Comparison of ENCODE assay signal across 2 cellular contexts in the genomic region with DNA sequence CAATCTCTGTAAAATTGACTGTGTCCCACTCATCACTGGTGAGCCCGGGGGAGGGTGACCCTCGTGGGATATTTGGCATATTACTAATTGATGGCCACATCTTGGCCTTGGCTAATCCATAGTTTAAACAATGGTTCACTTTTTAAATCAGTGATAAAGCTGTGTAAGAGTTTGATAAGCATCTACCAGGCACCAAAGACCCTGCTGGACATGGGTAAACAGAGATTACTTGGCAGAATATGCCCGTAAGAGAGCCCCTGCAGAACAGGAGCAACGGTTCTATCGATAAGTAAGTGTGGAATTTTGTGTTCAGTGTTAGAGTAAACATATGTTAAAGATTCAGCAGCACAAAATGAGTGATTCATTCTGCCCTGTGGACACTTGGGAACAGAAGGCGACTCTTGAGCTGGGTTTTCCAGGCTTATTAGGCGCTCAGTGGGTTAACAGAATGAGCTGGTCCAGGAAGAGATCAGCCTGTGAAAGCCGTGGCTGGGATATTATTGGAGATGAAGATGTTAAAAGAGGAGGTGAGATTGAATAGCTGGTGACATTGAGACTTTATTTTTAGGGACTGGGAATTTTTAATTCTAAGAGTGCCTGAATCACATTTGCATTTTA.
TF ChIP-seq lines count a peak whose summit lies in the region.

No MANE protein-coding gene starts in this region.

TF ChIP-seq in GM12878, 131 proteins besides CTCF, POLR2A, EP300 and RAD21:
- TF ChIP-seq LARP7 (IDR thresholded peaks at IDR 0.05) (no peak), ESRRA (IDR thresholded peaks at IDR 0.05; ENCODE audit: low read length) (no peak), NFIC (IDR thresholded peaks at IDR 0.05; ENCODE audit: low read depth, low read length) (no peak), JUND (IDR thresholded peaks at IDR 0.05; ENCODE audit: low read depth, low read length) (no peak), CHD1 (IDR thresholded peaks at IDR 0.05; ENCODE audit: low read depth, low read length) (no peak), ZBTB40 (IDR thresholded peaks at IDR 0.05; ENCODE audit: borderline replicate concordance) (no peak), PAX5 (IDR thresholded peaks at IDR 0.05; ENCODE audit: borderline replicate concordance, low read depth, low read length) (no peak), NBN (IDR thresholded peaks at IDR 0.05) (no peak), NR2C2 (IDR thresholded peaks at IDR 0.05; ENCODE audit: borderline replicate concordance, control insufficient read depth, insufficient read length, low read depth) (no peak)
- TF ChIP-seq, protein P1, sequence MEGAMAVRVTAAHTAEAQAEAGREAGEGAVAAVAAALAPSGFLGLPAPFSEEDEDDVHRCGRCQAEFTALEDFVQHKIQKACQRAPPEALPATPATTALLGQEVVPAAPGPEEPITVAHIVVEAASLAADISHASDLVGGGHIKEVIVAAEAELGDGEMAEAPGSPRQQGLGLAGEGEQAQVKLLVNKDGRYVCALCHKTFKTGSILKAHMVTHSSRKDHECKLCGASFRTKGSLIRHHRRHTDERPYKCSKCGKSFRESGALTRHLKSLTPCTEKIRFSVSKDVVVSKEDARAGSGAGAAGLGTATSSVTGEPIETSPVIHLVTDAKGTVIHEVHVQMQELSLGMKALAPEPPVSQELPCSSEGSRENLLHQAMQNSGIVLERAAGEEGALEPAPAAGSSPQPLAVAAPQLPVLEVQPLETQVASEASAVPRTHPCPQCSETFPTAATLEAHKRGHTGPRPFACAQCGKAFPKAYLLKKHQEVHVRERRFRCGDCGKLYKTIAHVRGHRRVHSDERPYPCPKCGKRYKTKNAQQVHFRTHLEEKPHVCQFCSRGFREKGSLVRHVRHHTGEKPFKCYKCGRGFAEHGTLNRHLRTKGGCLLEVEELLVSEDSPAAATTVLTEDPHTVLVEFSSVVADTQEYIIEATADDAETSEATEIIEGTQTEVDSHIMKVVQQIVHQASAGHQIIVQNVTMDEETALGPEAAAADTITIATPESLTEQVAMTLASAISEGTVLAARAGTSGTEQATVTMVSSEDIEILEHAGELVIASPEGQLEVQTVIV (IDR thresholded peaks at IDR 0.05; ENCODE audit: borderline replicate concordance, partially characterized antibody) = no peak

TF ChIP-seq in GM23338, 12 proteins besides CTCF, POLR2A, EP300 and RAD21:
- no peak for TF ChIP-seq ZNF114 (CRISPR knock-in tag; IDR thresholded peaks at IDR 0.05)
- no peak for TF ChIP-seq NANOG (IDR thresholded peaks at IDR 0.05; ENCODE audit: borderline replicate concordance)
- TF ChIP-seq EZH2phosphoT487 (IDR thresholded peaks at IDR 0.05; ENCODE audit: unreplicated experiment) = no peak
- TF ChIP-seq ZNF331 (CRISPR knock-in tag; IDR thresholded peaks at IDR 0.05; ENCODE audit: low read depth) = no peak
- TF ChIP-seq ETS1 (IDR thresholded peaks at IDR 0.05) = no peak
- no peak for TF ChIP-seq JUNB (IDR thresholded peaks at IDR 0.05; ENCODE audit: unreplicated experiment)
- no peak for TF ChIP-seq CREB1 (CRISPR knock-in tag; IDR thresholded peaks at IDR 0.05; ENCODE audit: low read depth)
- TF ChIP-seq EZH2 (IDR thresholded peaks at IDR 0.05; ENCODE audit: low read depth, unreplicated experiment) = no peak
- TF ChIP-seq POLR2AphosphoS5 (IDR thresholded peaks at IDR 0.05; ENCODE audit: low read depth) = no peak
- TF ChIP-seq STAT1 (IDR thresholded peaks at IDR 0.05; ENCODE audit: unreplicated experiment) = no peak
- TF ChIP-seq, protein P2, sequence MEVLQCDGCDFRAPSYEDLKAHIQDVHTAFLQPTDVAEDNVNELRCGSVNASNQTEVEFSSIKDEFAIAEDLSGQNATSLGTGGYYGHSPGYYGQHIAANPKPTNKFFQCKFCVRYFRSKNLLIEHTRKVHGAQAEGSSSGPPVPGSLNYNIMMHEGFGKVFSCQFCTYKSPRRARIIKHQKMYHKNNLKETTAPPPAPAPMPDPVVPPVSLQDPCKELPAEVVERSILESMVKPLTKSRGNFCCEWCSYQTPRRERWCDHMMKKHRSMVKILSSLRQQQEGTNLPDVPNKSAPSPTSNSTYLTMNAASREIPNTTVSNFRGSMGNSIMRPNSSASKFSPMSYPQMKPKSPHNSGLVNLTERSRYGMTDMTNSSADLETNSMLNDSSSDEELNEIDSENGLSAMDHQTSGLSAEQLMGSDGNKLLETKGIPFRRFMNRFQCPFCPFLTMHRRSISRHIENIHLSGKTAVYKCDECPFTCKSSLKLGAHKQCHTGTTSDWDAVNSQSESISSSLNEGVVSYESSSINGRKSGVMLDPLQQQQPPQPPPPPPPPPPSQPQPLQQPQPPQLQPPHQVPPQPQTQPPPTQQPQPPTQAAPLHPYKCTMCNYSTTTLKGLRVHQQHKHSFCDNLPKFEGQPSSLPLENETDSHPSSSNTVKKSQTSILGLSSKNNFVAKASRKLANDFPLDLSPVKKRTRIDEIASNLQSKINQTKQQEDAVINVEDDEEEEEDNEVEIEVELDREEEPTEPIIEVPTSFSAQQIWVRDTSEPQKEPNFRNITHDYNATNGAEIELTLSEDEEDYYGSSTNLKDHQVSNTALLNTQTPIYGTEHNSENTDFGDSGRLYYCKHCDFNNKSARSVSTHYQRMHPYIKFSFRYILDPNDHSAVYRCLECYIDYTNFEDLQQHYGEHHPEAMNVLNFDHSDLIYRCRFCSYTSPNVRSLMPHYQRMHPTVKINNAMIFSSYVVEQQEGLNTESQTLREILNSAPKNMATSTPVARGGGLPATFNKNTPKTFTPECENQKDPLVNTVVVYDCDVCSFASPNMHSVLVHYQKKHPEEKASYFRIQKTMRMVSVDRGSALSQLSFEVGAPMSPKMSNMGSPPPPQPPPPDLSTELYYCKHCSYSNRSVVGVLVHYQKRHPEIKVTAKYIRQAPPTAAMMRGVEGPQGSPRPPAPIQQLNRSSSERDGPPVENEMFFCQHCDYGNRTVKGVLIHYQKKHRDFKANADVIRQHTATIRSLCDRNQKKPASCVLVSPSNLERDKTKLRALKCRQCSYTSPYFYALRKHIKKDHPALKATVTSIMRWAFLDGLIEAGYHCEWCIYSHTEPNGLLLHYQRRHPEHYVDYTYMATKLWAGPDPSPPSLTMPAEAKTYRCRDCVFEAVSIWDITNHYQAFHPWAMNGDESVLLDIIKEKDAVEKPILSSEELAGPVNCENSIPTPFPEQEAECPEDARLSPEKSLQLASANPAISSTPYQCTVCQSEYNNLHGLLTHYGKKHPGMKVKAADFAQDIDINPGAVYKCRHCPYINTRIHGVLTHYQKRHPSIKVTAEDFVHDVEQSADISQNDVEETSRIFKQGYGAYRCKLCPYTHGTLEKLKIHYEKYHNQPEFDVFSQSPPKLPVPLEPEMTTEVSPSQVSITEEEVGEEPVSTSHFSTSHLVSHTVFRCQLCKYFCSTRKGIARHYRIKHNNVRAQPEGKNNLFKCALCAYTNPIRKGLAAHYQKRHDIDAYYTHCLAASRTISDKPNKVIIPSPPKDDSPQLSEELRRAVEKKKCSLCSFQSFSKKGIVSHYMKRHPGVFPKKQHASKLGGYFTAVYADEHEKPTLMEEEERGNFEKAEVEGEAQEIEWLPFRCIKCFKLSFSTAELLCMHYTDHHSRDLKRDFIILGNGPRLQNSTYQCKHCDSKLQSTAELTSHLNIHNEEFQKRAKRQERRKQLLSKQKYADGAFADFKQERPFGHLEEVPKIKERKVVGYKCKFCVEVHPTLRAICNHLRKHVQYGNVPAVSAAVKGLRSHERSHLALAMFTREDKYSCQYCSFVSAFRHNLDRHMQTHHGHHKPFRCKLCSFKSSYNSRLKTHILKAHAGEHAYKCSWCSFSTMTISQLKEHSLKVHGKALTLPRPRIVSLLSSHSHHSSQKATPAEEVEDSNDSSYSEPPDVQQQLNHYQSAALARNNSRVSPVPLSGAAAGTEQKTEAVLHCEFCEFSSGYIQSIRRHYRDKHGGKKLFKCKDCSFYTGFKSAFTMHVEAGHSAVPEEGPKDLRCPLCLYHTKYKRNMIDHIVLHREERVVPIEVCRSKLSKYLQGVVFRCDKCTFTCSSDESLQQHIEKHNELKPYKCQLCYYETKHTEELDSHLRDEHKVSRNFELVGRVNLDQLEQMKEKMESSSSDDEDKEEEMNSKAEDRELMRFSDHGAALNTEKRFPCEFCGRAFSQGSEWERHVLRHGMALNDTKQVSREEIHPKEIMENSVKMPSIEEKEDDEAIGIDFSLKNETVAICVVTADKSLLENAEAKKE (CRISPR knock-in tag; IDR thresholded peaks at IDR 0.05) = no peak
- TF ChIP-seq REST (IDR thresholded peaks at IDR 0.05; ENCODE audit: unreplicated experiment) = no peak
